In the genomic region with DNA sequence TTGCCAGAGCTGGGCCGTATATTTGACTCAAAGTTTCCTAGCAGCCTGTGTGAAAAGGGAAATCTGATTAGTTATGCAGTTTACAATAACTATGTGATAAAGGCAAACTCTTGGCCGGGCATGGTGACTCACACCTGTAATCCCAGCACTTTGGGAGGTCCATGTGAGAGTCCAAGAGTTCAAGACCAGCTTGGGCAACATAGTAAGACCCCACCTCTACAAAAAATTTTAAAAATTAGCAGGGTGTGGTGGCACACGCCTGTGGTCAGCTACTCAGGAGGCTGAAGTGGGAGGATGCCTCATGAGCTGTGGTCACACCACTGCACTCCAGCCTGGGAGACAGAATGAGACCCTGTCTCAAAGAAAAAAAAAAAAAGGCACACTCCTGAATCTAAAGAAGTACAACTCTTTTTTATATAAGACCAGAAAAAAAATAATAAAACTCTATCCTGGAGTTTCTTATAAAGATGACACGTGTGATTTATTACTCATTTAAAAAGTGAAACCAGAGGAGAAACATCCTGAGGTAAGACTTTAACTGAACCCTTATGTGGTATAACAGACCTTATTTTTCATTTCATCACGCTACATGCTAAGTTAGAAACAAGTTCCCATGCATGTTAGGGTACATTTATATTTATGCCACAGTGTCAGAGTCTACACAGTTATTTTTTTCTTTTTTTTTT, we compare ENCODE assay signal across 1 cellular context.
TF ChIP-seq lines count a peak whose summit lies in the region.

No MANE protein-coding gene starts in this region.

TF ChIP-seq in GM12878, 131 proteins besides CTCF, POLR2A, EP300 and RAD21 (continued from another document):
- TF ChIP-seq, protein P1, sequence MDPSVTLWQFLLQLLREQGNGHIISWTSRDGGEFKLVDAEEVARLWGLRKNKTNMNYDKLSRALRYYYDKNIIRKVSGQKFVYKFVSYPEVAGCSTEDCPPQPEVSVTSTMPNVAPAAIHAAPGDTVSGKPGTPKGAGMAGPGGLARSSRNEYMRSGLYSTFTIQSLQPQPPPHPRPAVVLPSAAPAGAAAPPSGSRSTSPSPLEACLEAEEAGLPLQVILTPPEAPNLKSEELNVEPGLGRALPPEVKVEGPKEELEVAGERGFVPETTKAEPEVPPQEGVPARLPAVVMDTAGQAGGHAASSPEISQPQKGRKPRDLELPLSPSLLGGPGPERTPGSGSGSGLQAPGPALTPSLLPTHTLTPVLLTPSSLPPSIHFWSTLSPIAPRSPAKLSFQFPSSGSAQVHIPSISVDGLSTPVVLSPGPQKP (IDR thresholded peaks at IDR 0.05; ENCODE audit: low read depth, low read length): no peak
- no peak for TF ChIP-seq SMC3 (IDR thresholded peaks at IDR 0.05; ENCODE audit: borderline replicate concordance, low read length)
- no peak for TF ChIP-seq HDAC2 (IDR thresholded peaks at IDR 0.05)
- no peak for TF ChIP-seq KLF5 (IDR thresholded peaks at IDR 0.05; ENCODE audit: partially characterized antibody)
- TF ChIP-seq, protein P2, sequence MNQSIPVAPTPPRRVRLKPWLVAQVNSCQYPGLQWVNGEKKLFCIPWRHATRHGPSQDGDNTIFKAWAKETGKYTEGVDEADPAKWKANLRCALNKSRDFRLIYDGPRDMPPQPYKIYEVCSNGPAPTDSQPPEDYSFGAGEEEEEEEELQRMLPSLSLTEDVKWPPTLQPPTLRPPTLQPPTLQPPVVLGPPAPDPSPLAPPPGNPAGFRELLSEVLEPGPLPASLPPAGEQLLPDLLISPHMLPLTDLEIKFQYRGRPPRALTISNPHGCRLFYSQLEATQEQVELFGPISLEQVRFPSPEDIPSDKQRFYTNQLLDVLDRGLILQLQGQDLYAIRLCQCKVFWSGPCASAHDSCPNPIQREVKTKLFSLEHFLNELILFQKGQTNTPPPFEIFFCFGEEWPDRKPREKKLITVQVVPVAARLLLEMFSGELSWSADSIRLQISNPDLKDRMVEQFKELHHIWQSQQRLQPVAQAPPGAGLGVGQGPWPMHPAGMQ (IDR thresholded peaks at IDR 0.05; ENCODE audit: borderline replicate concordance): no peak
- no peak for TF ChIP-seq ZNF274 (IDR thresholded peaks at IDR 0.05; ENCODE audit: insufficient read depth, insufficient read length)
- TF ChIP-seq JUND (IDR thresholded peaks at IDR 0.05; ENCODE audit: low read depth, low read length): peak; percentile 76
- TF ChIP-seq ZNF207 (IDR thresholded peaks at IDR 0.05; ENCODE audit: borderline replicate concordance): no peak
- no peak for TF ChIP-seq HDGF (IDR thresholded peaks at IDR 0.05)
- no peak for TF ChIP-seq KDM1A (IDR thresholded peaks at IDR 0.05; ENCODE audit: borderline replicate concordance)
- TF ChIP-seq RUNX3 (IDR thresholded peaks at IDR 0.05; ENCODE audit: low read length): peak; percentile 77
- TF ChIP-seq, protein P3, sequence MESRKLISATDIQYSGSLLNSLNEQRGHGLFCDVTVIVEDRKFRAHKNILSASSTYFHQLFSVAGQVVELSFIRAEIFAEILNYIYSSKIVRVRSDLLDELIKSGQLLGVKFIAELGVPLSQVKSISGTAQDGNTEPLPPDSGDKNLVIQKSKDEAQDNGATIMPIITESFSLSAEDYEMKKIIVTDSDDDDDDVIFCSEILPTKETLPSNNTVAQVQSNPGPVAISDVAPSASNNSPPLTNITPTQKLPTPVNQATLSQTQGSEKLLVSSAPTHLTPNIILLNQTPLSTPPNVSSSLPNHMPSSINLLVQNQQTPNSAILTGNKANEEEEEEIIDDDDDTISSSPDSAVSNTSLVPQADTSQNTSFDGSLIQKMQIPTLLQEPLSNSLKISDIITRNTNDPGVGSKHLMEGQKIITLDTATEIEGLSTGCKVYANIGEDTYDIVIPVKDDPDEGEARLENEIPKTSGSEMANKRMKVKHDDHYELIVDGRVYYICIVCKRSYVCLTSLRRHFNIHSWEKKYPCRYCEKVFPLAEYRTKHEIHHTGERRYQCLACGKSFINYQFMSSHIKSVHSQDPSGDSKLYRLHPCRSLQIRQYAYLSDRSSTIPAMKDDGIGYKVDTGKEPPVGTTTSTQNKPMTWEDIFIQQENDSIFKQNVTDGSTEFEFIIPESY (IDR thresholded peaks at IDR 0.05): no peak
- TF ChIP-seq, protein P4, sequence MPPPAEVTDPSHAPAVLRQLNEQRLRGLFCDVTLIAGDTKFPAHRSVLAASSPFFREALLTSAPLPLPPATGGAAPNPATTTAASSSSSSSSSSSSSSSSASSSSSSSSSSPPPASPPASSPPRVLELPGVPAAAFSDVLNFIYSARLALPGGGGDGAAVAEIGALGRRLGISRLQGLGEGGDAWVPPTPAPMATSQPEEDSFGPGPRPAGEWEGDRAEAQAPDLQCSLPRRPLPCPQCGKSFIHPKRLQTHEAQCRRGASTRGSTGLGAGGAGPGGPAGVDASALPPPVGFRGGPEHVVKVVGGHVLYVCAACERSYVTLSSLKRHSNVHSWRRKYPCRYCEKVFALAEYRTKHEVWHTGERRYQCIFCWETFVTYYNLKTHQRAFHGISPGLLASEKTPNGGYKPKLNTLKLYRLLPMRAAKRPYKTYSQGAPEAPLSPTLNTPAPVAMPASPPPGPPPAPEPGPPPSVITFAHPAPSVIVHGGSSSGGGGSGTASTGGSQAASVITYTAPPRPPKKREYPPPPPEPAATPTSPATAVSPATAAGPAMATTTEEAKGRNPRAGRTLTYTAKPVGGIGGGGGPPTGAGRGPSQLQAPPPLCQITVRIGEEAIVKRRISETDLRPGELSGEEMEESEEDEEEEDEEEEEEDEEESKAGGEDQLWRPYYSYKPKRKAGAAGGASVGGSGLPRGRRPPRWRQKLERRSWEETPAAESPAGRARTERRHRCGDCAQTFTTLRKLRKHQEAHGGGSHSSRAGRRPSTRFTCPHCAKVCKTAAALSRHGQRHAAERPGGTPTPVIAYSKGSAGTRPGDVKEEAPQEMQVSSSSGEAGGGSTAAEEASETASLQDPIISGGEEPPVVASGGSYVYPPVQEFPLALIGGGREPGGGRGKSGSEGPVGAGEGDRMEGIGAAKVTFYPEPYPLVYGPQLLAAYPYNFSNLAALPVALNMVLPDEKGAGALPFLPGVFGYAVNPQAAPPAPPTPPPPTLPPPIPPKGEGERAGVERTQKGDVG (CRISPR knock-in tag; IDR thresholded peaks at IDR 0.05): no peak
- no peak for TF ChIP-seq MYC (IDR thresholded peaks at IDR 0.05; ENCODE audit: insufficient read depth, insufficient read length, insufficient replicate concordance, low read length, severe bottlenecking)
- peak; percentile 46 for TF ChIP-seq MEF2B (IDR thresholded peaks at IDR 0.05; ENCODE audit: partially characterized antibody, poor library complexity, severe bottlenecking)
- no peak for TF ChIP-seq YBX1 (IDR thresholded peaks at IDR 0.05)
- TF ChIP-seq ESRRA (IDR thresholded peaks at IDR 0.05; ENCODE audit: low read length): no peak
- no peak for TF ChIP-seq EGR1 (IDR thresholded peaks at IDR 0.05; ENCODE audit: borderline replicate concordance in 1 of 2, low read depth in 2 of 2, low read length in 2 of 2)
- TF ChIP-seq LARP7 (IDR thresholded peaks at IDR 0.05): no peak
- no peak for TF ChIP-seq WRNIP1 (IDR thresholded peaks at IDR 0.05; ENCODE audit: borderline replicate concordance, low read depth, low read length)
- no peak for TF ChIP-seq EZH2 (IDR thresholded peaks at IDR 0.05; ENCODE audit: borderline replicate concordance, control insufficient read depth, low read depth, low read length)
- no peak for TF ChIP-seq NFXL1 (IDR thresholded peaks at IDR 0.05; ENCODE audit: borderline replicate concordance)
- TF ChIP-seq TARDBP (IDR thresholded peaks at IDR 0.05; ENCODE audit: borderline replicate concordance): no peak
- no peak for TF ChIP-seq BACH1 (IDR thresholded peaks at IDR 0.05; ENCODE audit: borderline replicate concordance)
- TF ChIP-seq ZNF384 (IDR thresholded peaks at IDR 0.05; ENCODE audit: borderline replicate concordance, low read depth, low read length): peak; percentile 74
- TF ChIP-seq ZZZ3 (IDR thresholded peaks at IDR 0.05; ENCODE audit: control insufficient read depth, insufficient read length, low read depth): no peak
- no peak for TF ChIP-seq CHD2 (IDR thresholded peaks at IDR 0.05; ENCODE audit: borderline replicate concordance, low read depth, low read length)
- no peak for TF ChIP-seq MAX (IDR thresholded peaks at IDR 0.05; ENCODE audit: low read depth, low read length)
- peak; percentile 67 to 68 for TF ChIP-seq BHLHE40 (IDR thresholded peaks at IDR 0.05; ENCODE audit: borderline replicate concordance in 1 of 2, low read depth in 2 of 2, low read length in 1 of 2)
- TF ChIP-seq RELA (IDR thresholded peaks at IDR 0.05; ENCODE audit: borderline replicate concordance, partially characterized antibody): no peak
- no peak for TF ChIP-seq FOS (IDR thresholded peaks at IDR 0.05; ENCODE audit: borderline replicate concordance, extremely low read depth, insufficient read length)
- no peak for TF ChIP-seq CHD4 (IDR thresholded peaks at IDR 0.05)
- peak; percentile 59 to 64; a peak in 3 of 4 replicates for TF ChIP-seq IKZF2 (IDR thresholded peaks at IDR 0.05)
- TF ChIP-seq NRF1 (conservative IDR thresholded peaks at IDR 0.05; ENCODE audit: low read depth, low read length): no peak
- TF ChIP-seq STAT1 (conservative IDR thresholded peaks at IDR 0.05): no peak
- TF ChIP-seq NFIC (IDR thresholded peaks at IDR 0.05; ENCODE audit: low read depth, low read length): peak; percentile 92
